ENCODE assay signal across 8 cellular contexts in the genomic region with DNA sequence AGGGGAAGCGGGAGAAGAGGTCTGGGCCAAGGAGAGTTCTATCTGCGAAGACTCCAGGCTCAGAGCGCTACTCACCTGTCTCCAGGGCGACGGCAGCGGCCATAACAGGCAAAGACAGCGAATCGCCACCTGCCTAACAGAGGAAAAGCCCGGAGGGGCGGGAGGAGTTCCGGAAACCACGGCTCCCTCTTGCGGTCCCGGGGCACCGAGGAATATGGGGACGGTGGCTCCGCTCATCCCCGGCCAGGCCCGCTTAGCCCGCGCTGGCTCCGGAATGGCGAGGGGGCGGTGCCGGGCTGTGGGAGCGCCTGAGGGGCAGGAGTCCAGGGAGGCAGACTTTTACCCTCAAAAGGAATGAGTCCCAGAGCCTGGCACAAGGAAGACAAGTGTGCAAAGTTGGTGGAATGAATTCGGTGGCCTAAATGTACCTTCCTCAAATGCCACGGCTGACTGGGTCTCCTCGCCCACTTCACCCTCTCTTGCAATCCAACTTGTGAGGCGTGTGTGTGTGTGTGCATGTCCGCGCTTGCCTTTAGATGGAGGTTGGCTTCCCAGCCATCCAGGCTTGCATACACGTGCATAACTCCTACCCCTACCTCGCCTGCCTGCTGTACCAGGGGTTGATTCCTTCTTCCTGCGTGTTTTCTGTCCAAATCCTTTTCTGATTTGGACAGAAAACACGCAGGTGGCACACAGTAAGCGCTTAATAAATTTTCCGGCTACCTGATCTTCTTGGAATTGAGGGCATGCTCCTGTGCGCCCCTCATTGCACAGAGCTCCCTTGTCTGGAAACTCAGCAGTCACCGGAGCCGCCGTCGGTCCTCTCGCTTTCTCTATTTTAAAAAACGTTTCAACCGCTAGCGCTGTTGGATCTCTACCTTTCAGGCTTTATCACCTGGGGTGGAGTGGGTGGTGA. TPM values are rescaled to one million over a fixed set of nuclear protein-coding genes. Genes with fewer than 3 reads are reported as not detected.
DNase-seq lines count a peak whose midpoint lies in the region; ATAC-seq, FAIRE-seq and TF ChIP-seq lines count a peak whose summit lies in the region.

No MANE protein-coding gene starts in this region.

- H3K4me3 ChIP-seq in body of pancreas: no peak overlapping the region
- H3K4me3 ChIP-seq in HepG2 (replicated peaks in 1 of 3; ENCODE audit: insufficient read depth in 1 of 3, low read depth in 2 of 3, low read length in 3 of 3): 0 out of 6 replicates have a peak overlapping the region, but pooled peaks of 1 of the 3 experiments have one; percentile 77

- TF ChIP-seq CTCF in body of pancreas (IDR thresholded peaks at IDR 0.05): peak in 3 of 7 experiments; percentile 11 to 15 (median 12)
- no peak for TF ChIP-seq CTCF in HepG2 (CRISPR knock-in tag; IDR thresholded peaks at IDR 0.05)

- H3K27ac ChIP-seq in body of pancreas (peak overlapping the region in 1 of 4 donors; percentile 32), HepG2 (ENCODE audit: extremely low read length, insufficient read depth, low read length) (no peak overlapping the region)

- POLR2A ChIA-PET in HepG2 (lab: Yijun Ruan, JAX): no interaction called here

- CTCF ChIA-PET in HepG2 (lab: Yijun Ruan, JAX; ENCODE audit: low intra/inter-chr PET ratio, low total read pairs): no interaction called here

- peaks cover 14% of the 10 kb centered on the region for H4K20me1 ChIP-seq in HepG2 (ENCODE audit: insufficient read depth, low read length)

- peak; percentile 26 for DNase-seq in CD1c-positive myeloid dendritic cell (ENCODE audit: extremely low spot score)
- peak; percentile 76 for DNase-seq in NCI-H1105 (lab: John Stamatoyannopoulos, UW)
- DNase-seq in body of pancreas: peak; percentile 46 to 76 (median 64)
- no peak for DNase-seq in HepG2 (ENCODE audit: low spot score)
- no peak for DNase-seq in GOT3 (lab: John Stamatoyannopoulos, UW)
- DNase-seq in midbrain (lab: John Stamatoyannopoulos, UW): no peak
- DNase-seq in NCI-H1048 (lab: John Stamatoyannopoulos, UW): no peak

- no TSS peak for BruUV-seq in HepG2 (replicated peaks; lab: Mats Ljungman, UMichigan)

- H3K79me2 ChIP-seq in HepG2 (ENCODE audit: insufficient read depth, low read length): peaks cover 41% of the 10 kb centered on the region

- no peaks in the 10 kb centered on the region for H3K27me3 ChIP-seq in body of pancreas
- no peaks in the 10 kb centered on the region; a peak in 1 of 5 replicates for H3K27me3 ChIP-seq in HepG2 (ENCODE audit: control insufficient read depth in 1 of 2, insufficient read depth in 2 of 2, low read length in 2 of 2)

- H3K9me3 ChIP-seq in body of pancreas (no peaks in the 10 kb centered on the region), HepG2 (ENCODE audit: low read length) (no peaks in the 10 kb centered on the region)

- intact Hi-C loops in body of pancreas (cut with DNase I): no loop called here
- intact Hi-C loops in HepG2 (cut with micrococcal nuclease; ENCODE audit: unreplicated experiment): loop anchor here (5.0 kb wide), 1 partner anchor 357 kb away; the partner anchor contains the start of gene RNASEK

- no peak overlapping the region for H2AFZ ChIP-seq in HepG2 (ENCODE audit: low read length)

- H3K9ac ChIP-seq in HepG2 (ENCODE audit: insufficient read depth, low read depth, low read length): no peak overlapping the region

- ATAC-seq in body of pancreas (no peak), HepG2 (no peak), GM21528 (IDR thresholded peaks at IDR 0.05; ENCODE audit: low FRiP score, unreplicated experiment) (no peak)

- H3K4me1 ChIP-seq in body of pancreas: peaks cover 47% of the 10 kb centered on the region
- H3K4me1 ChIP-seq in HepG2 (ENCODE audit: insufficient read depth, low read length): peaks cover 40% of the 10 kb centered on the region

- TF ChIP-seq POLR2A in body of pancreas (IDR thresholded peaks at IDR 0.05) (no peak), HepG2 (IDR thresholded peaks at IDR 0.05; ENCODE audit: insufficient read depth in 1 of 2, low read depth in 2 of 2, low read length in 2 of 2) (no peak)

- no peak for FAIRE-seq in HepG2 (lab: Jason Lieb, UNC)

- H3K36me3 ChIP-seq in body of pancreas (replicated peaks in 1 of 2; ENCODE audit: insufficient read depth in 1 of 2, low read depth in 2 of 2): no peaks in the 10 kb centered on the region
- peaks cover 0 to 2% of the 10 kb centered on the region in 2 experiments; a peak in 3 of 5 replicates for H3K36me3 ChIP-seq in HepG2 (replicated peaks in 1 of 2; ENCODE audit: control insufficient read depth in 1 of 2, insufficient read depth in 2 of 2, low read length in 2 of 2)

- in situ Hi-C loops in HepG2 (cut with HindIII; ENCODE audit: extremely low pct_ligation_motif_present, low pct_unique_long_range_greater_than_20kb): no loop called here

- 52 to 58% methylated on average over 47 of the region's 47 CpGs for WGBS in body of pancreas, 2 donors
- WGBS in HepG2 (ENCODE audit: low lambda C conversion rate): 95% methylated on average over 36 of the region's 47 CpGs

- no peak for TF ChIP-seq RAD21 in HepG2 (CRISPR knock-in tag; IDR thresholded peaks at IDR 0.05)

- H3K4me2 ChIP-seq in HepG2 (ENCODE audit: low read depth, low read length): peak overlapping the region; percentile 90

- TF ChIP-seq EP300 in HepG2 (IDR thresholded peaks at IDR 0.05; ENCODE audit: low read depth in 2 of 2, low read length in 2 of 2) (no peak), HepG2 (CRISPR knock-in tag; IDR thresholded peaks at IDR 0.05; ENCODE audit: borderline replicate concordance) (no peak)

RNA-seq across cellular contexts. Expression of gene C17orf100, which starts 3.5 kb away (rescaled TPM):
- total RNA-seq in body of pancreas (1 to 10 TPM; 3.3 to 6.2 TPM), HepG2 (2016; rRNA removed; fragmentation: Illumina TruSeq; extraction: Trizol) (3.6 and 4.1 TPM in 2 replicates)
- total RNA-seq in HepG2 (2016; cell fraction: cytosol; rRNA removed; fragmentation: Illumina TruSeq; extraction: Trizol; ENCODE audit: low read depth): 2.2 and 2.4 TPM in 2 replicates
- 3.2 and 4.7 TPM in 2 replicates for total RNA-seq in HepG2 (2016; cell fraction: insoluble cytoplasmic fraction; rRNA removed; fragmentation: Illumina TruSeq; extraction: Trizol)
- total RNA-seq in HepG2 (2016; cell fraction: membrane; rRNA removed; fragmentation: Illumina TruSeq; extraction: Trizol): 6.2 and 6.9 TPM in 2 replicates
- 3.8 and 4.0 TPM in 2 replicates for total RNA-seq in HepG2 (2016; cell fraction: nucleus; rRNA removed; fragmentation: Illumina TruSeq; extraction: Trizol)
- 8.7 and 10.1 TPM in 2 replicates for polyA plus RNA-seq in HepG2 (2011; rRNA removed)
- polyA plus RNA-seq in HepG2 (2011; cell fraction: cytosol; rRNA removed): 10.2 and 10.7 TPM in 2 replicates
- polyA plus RNA-seq in HepG2 (2011; cell fraction: nucleus; rRNA removed): 9.3 and 9.9 TPM in 2 replicates
- polyA plus RNA-seq in HepG2 (2012): 12.3 and 32.8 TPM in 2 replicates
- 7.2 and 9.4 TPM in 2 replicates for polyA plus RNA-seq in HepG2 (2016; cell fraction: cytosol; fragmentation: Illumina TruSeq; extraction: Trizol; ENCODE audit: low read depth)
- 13.1 and 13.3 TPM in 2 replicates for polyA plus RNA-seq in HepG2 (2016; cell fraction: insoluble cytoplasmic fraction; fragmentation: Illumina TruSeq; extraction: Trizol; ENCODE audit: low read depth)
- 15.0 and 15.5 TPM in 2 replicates for polyA plus RNA-seq in HepG2 (2016; cell fraction: membrane; fragmentation: Illumina TruSeq; extraction: Trizol; ENCODE audit: low read depth)
- polyA plus RNA-seq in HepG2 (2016; cell fraction: nucleus; fragmentation: Illumina TruSeq; extraction: Trizol; ENCODE audit: insufficient read depth, low read depth): 9.5 and 9.7 TPM in 2 replicates
- polyA minus RNA-seq in HepG2 (2011; rRNA and poly(A)+ RNA removed; ENCODE audit: low replicate concordance): 1.0 and 10.4 TPM in 2 replicates
- polyA minus RNA-seq in HepG2 (2011; cell fraction: cytosol; rRNA and poly(A)+ RNA removed): 6.8 and 7.9 TPM in 2 replicates
- 11.7 and 13.4 TPM in 2 replicates for polyA minus RNA-seq in HepG2 (2011; cell fraction: nucleus; rRNA and poly(A)+ RNA removed)

RNA-seq across cellular contexts. Expression of gene MED31, which starts 3.7 kb away (rescaled TPM):
- 1 to 10 TPM; 6.2 to 9.9 TPM for total RNA-seq in body of pancreas
- total RNA-seq in HepG2 (2016; rRNA removed; fragmentation: Illumina TruSeq; extraction: Trizol): 20.9 and 25.0 TPM in 2 replicates
- total RNA-seq in HepG2 (2016; cell fraction: cytosol; rRNA removed; fragmentation: Illumina TruSeq; extraction: Trizol; ENCODE audit: low read depth): 15.0 and 15.3 TPM in 2 replicates
- total RNA-seq in HepG2 (2016; cell fraction: insoluble cytoplasmic fraction; rRNA removed; fragmentation: Illumina TruSeq; extraction: Trizol): 21.7 and 30.3 TPM in 2 replicates
- total RNA-seq in HepG2 (2016; cell fraction: membrane; rRNA removed; fragmentation: Illumina TruSeq; extraction: Trizol): 13.3 and 13.7 TPM in 2 replicates
- total RNA-seq in HepG2 (2016; cell fraction: nucleus; rRNA removed; fragmentation: Illumina TruSeq; extraction: Trizol): 13.4 and 18.3 TPM in 2 replicates
- polyA plus RNA-seq in HepG2 (2011; rRNA removed): 14.2 and 19.0 TPM in 2 replicates
- 5.0 and 8.9 TPM in 2 replicates for polyA plus RNA-seq in HepG2 (2011; cell fraction: cytosol; rRNA removed)
- 4.0 and 7.0 TPM in 2 replicates for polyA plus RNA-seq in HepG2 (2011; cell fraction: nucleus; rRNA removed)
- polyA plus RNA-seq in HepG2 (2012): 12.4 and 13.1 TPM in 2 replicates
- 7.9 and 10.0 TPM in 2 replicates for polyA plus RNA-seq in HepG2 (2016; cell fraction: cytosol; fragmentation: Illumina TruSeq; extraction: Trizol; ENCODE audit: low read depth)
- polyA plus RNA-seq in HepG2 (2016; cell fraction: insoluble cytoplasmic fraction; fragmentation: Illumina TruSeq; extraction: Trizol; ENCODE audit: low read depth): 27.3 and 32.8 TPM in 2 replicates
- 9.6 and 13.7 TPM in 2 replicates for polyA plus RNA-seq in HepG2 (2016; cell fraction: membrane; fragmentation: Illumina TruSeq; extraction: Trizol; ENCODE audit: low read depth)
- 20.1 and 21.9 TPM in 2 replicates for polyA plus RNA-seq in HepG2 (2016; cell fraction: nucleus; fragmentation: Illumina TruSeq; extraction: Trizol; ENCODE audit: insufficient read depth, low read depth)
- 1.9 and 7.5 TPM in 2 replicates for polyA minus RNA-seq in HepG2 (2011; rRNA and poly(A)+ RNA removed; ENCODE audit: low replicate concordance)
- 2.8 and 3.5 TPM in 2 replicates for polyA minus RNA-seq in HepG2 (2011; cell fraction: cytosol; rRNA and poly(A)+ RNA removed)
- polyA minus RNA-seq in HepG2 (2011; cell fraction: nucleus; rRNA and poly(A)+ RNA removed): 21.2 and 22.8 TPM in 2 replicates

RNA-seq across cellular contexts. Expression of gene TXNDC17, which starts 14.2 kb away (rescaled TPM):
- total RNA-seq in body of pancreas (10 to 100 TPM; 17.1 to 37.6 TPM), HepG2 (2016; rRNA removed; fragmentation: Illumina TruSeq; extraction: Trizol) (266 and 359 TPM in 2 replicates)
- total RNA-seq in HepG2 (2016; cell fraction: cytosol; rRNA removed; fragmentation: Illumina TruSeq; extraction: Trizol; ENCODE audit: low read depth): 93.1 and 113 TPM in 2 replicates
- total RNA-seq in HepG2 (2016; cell fraction: insoluble cytoplasmic fraction; rRNA removed; fragmentation: Illumina TruSeq; extraction: Trizol): 255 and 373 TPM in 2 replicates
- 138 and 151 TPM in 2 replicates for total RNA-seq in HepG2 (2016; cell fraction: membrane; rRNA removed; fragmentation: Illumina TruSeq; extraction: Trizol)
- 76.2 and 83.8 TPM in 2 replicates for total RNA-seq in HepG2 (2016; cell fraction: nucleus; rRNA removed; fragmentation: Illumina TruSeq; extraction: Trizol)
- polyA plus RNA-seq in HepG2 (2011; rRNA removed): 147 and 188 TPM in 2 replicates
- polyA plus RNA-seq in HepG2 (2011; cell fraction: cytosol; rRNA removed): 236 and 276 TPM in 2 replicates
- 40.2 and 44.6 TPM in 2 replicates for polyA plus RNA-seq in HepG2 (2011; cell fraction: nucleus; rRNA removed)
- polyA plus RNA-seq in HepG2 (2012): 97.0 and 122 TPM in 2 replicates
- 101 and 125 TPM in 2 replicates for polyA plus RNA-seq in HepG2 (2016; cell fraction: cytosol; fragmentation: Illumina TruSeq; extraction: Trizol; ENCODE audit: low read depth)
- polyA plus RNA-seq in HepG2 (2016; cell fraction: insoluble cytoplasmic fraction; fragmentation: Illumina TruSeq; extraction: Trizol; ENCODE audit: low read depth): 322 and 359 TPM in 2 replicates
- 105 and 119 TPM in 2 replicates for polyA plus RNA-seq in HepG2 (2016; cell fraction: membrane; fragmentation: Illumina TruSeq; extraction: Trizol; ENCODE audit: low read depth)
- 146 and 155 TPM in 2 replicates for polyA plus RNA-seq in HepG2 (2016; cell fraction: nucleus; fragmentation: Illumina TruSeq; extraction: Trizol; ENCODE audit: insufficient read depth, low read depth)
- 30.3 and 88.3 TPM in 2 replicates for polyA minus RNA-seq in HepG2 (2011; rRNA and poly(A)+ RNA removed; ENCODE audit: low replicate concordance)
- polyA minus RNA-seq in HepG2 (2011; cell fraction: cytosol; rRNA and poly(A)+ RNA removed): 40.0 and 52.4 TPM in 2 replicates
- 10.8 and 14.4 TPM in 2 replicates for polyA minus RNA-seq in HepG2 (2011; cell fraction: nucleus; rRNA and poly(A)+ RNA removed)

RNA-seq across cellular contexts. Expression of gene KIAA0753, which starts 14.6 kb away (rescaled TPM):
- 10 to 100 TPM in 1 of 2 donors, 1 to 10 TPM in 1; 6.9 to 13.5 TPM for total RNA-seq in body of pancreas
- total RNA-seq in HepG2 (2016; rRNA removed; fragmentation: Illumina TruSeq; extraction: Trizol): 9.1 and 10.7 TPM in 2 replicates
- 10.1 and 10.8 TPM in 2 replicates for total RNA-seq in HepG2 (2016; cell fraction: cytosol; rRNA removed; fragmentation: Illumina TruSeq; extraction: Trizol; ENCODE audit: low read depth)
- 8.7 and 9.2 TPM in 2 replicates for total RNA-seq in HepG2 (2016; cell fraction: insoluble cytoplasmic fraction; rRNA removed; fragmentation: Illumina TruSeq; extraction: Trizol)
- total RNA-seq in HepG2 (2016; cell fraction: membrane; rRNA removed; fragmentation: Illumina TruSeq; extraction: Trizol): 8.4 and 8.8 TPM in 2 replicates
- 13.9 and 14.9 TPM in 2 replicates for total RNA-seq in HepG2 (2016; cell fraction: nucleus; rRNA removed; fragmentation: Illumina TruSeq; extraction: Trizol)
- polyA plus RNA-seq in HepG2 (2011; rRNA removed): 4.6 and 5.2 TPM in 2 replicates
- 1.5 and 2.1 TPM in 2 replicates for polyA plus RNA-seq in HepG2 (2011; cell fraction: cytosol; rRNA removed)
- 9.1 and 10.2 TPM in 2 replicates for polyA plus RNA-seq in HepG2 (2011; cell fraction: nucleus; rRNA removed)
- 3.9 and 4.2 TPM in 2 replicates for polyA plus RNA-seq in HepG2 (2012)
- polyA plus RNA-seq in HepG2 (2016; cell fraction: cytosol; fragmentation: Illumina TruSeq; extraction: Trizol; ENCODE audit: low read depth): 0.69 and 0.77 TPM in 2 replicates
- 8.6 and 8.9 TPM in 2 replicates for polyA plus RNA-seq in HepG2 (2016; cell fraction: insoluble cytoplasmic fraction; fragmentation: Illumina TruSeq; extraction: Trizol; ENCODE audit: low read depth)
- polyA plus RNA-seq in HepG2 (2016; cell fraction: membrane; fragmentation: Illumina TruSeq; extraction: Trizol; ENCODE audit: low read depth): 2.1 and 3.3 TPM in 2 replicates
- 16.8 and 22.4 TPM in 2 replicates for polyA plus RNA-seq in HepG2 (2016; cell fraction: nucleus; fragmentation: Illumina TruSeq; extraction: Trizol; ENCODE audit: insufficient read depth, low read depth)
- polyA minus RNA-seq in HepG2 (2011; rRNA and poly(A)+ RNA removed; ENCODE audit: low replicate concordance): 2.2 and 12.2 TPM in 2 replicates
- 2.5 and 3.3 TPM in 2 replicates for polyA minus RNA-seq in HepG2 (2011; cell fraction: cytosol; rRNA and poly(A)+ RNA removed)
- 21.6 and 23.2 TPM in 2 replicates for polyA minus RNA-seq in HepG2 (2011; cell fraction: nucleus; rRNA and poly(A)+ RNA removed)

RNA-seq across cellular contexts. Expression of gene SLC13A5, which starts 58.1 kb away (rescaled TPM):
- total RNA-seq in body of pancreas: not detected
- 24.4 and 42.8 TPM in 2 replicates for total RNA-seq in HepG2 (2016; rRNA removed; fragmentation: Illumina TruSeq; extraction: Trizol)
- total RNA-seq in HepG2 (2016; cell fraction: cytosol; rRNA removed; fragmentation: Illumina TruSeq; extraction: Trizol; ENCODE audit: low read depth): 6.1 and 8.5 TPM in 2 replicates
- 24.1 and 44.5 TPM in 2 replicates for total RNA-seq in HepG2 (2016; cell fraction: insoluble cytoplasmic fraction; rRNA removed; fragmentation: Illumina TruSeq; extraction: Trizol)
- 21.2 and 24.0 TPM in 2 replicates for total RNA-seq in HepG2 (2016; cell fraction: membrane; rRNA removed; fragmentation: Illumina TruSeq; extraction: Trizol)
- 74.8 and 81.7 TPM in 2 replicates for total RNA-seq in HepG2 (2016; cell fraction: nucleus; rRNA removed; fragmentation: Illumina TruSeq; extraction: Trizol)
- polyA plus RNA-seq in HepG2 (2011; rRNA removed): 310 and 460 TPM in 2 replicates
- polyA plus RNA-seq in HepG2 (2011; cell fraction: cytosol; rRNA removed): 141 and 152 TPM in 2 replicates
- polyA plus RNA-seq in HepG2 (2011; cell fraction: nucleus; rRNA removed): 496 and 544 TPM in 2 replicates
- 253 and 287 TPM in 2 replicates for polyA plus RNA-seq in HepG2 (2012)
- 11.4 and 13.1 TPM in 2 replicates for polyA plus RNA-seq in HepG2 (2016; cell fraction: cytosol; fragmentation: Illumina TruSeq; extraction: Trizol; ENCODE audit: low read depth)
- 42.4 and 50.4 TPM in 2 replicates for polyA plus RNA-seq in HepG2 (2016; cell fraction: insoluble cytoplasmic fraction; fragmentation: Illumina TruSeq; extraction: Trizol; ENCODE audit: low read depth)
- polyA plus RNA-seq in HepG2 (2016; cell fraction: membrane; fragmentation: Illumina TruSeq; extraction: Trizol; ENCODE audit: low read depth): 28.2 and 31.8 TPM in 2 replicates
- 169 and 186 TPM in 2 replicates for polyA plus RNA-seq in HepG2 (2016; cell fraction: nucleus; fragmentation: Illumina TruSeq; extraction: Trizol; ENCODE audit: insufficient read depth, low read depth)
- 0.40 and 2,799 TPM in 2 replicates for polyA minus RNA-seq in HepG2 (2011; rRNA and poly(A)+ RNA removed; ENCODE audit: low replicate concordance)
- polyA minus RNA-seq in HepG2 (2011; cell fraction: cytosol; rRNA and poly(A)+ RNA removed): 352 and 410 TPM in 2 replicates
- 342 and 399 TPM in 2 replicates for polyA minus RNA-seq in HepG2 (2011; cell fraction: nucleus; rRNA and poly(A)+ RNA removed)

Comparison
In these comparisons a context has a peak if more than half of its experiments do, and no peak if none do; other contexts are left out.
1. DNase-seq: peak in CD1c-positive myeloid dendritic cell (single experiment), NCI-H1105 (single experiment) and body of pancreas (4 of 4); none in HepG2 (single experiment), GOT3 (single experiment), midbrain (single experiment) and NCI-H1048 (single experiment).